Comparison of ENCODE assay signal across 35 cellular contexts in the genomic region with DNA sequence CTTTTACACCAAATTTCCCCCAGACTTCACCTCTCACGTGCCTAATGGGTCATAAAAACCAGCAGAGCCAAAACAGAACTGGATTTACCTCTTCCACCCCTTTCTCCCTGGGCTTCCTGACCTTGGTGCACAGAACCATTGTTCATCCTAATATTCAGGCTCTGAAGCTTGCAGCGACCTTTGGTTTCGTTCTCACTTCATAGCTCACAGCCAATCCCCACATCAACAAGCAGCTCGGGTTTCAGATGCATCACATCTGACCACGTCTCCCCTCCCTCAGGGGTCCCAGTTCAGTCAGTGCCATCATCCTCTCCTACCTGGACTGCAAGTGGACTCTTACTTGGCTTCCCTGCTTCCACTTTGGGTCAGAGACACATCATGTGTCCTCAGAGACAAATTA.
"Had no signal": no experiment of that assay in that cellular context is flagged by ENCODE, and none has a peak within 500 bp of the region (broad histone marks: within the 10 kb centered on the region; RNA-seq: fewer than 3 reads in every experiment).

No MANE protein-coding gene starts in this region.

- H3K27ac Mint-ChIP-seq: activated CD4-positive, alpha-beta memory T cell treated with anti-CD3 and anti-CD28 coated beads, Interleukin-2, amount 10 ng/mL, durations not matched to agents 7 days and 5 days; activated CD4-positive, alpha-beta T cell treated with anti-CD3 and anti-CD28 coated beads, Interleukin-2, amount 10 ng/mL, durations not matched to agents 7 days and 5 days; activated CD8-positive, alpha-beta memory T cell treated with anti-CD3 and anti-CD28 coated beads, Interleukin-2, amount 10 ng/mL, durations not matched to agents 7 days and 5 days; activated CD8-positive, alpha-beta T cell treated with anti-CD3 and anti-CD28 coated beads, Interleukin-2, amount 10 ng/mL, durations not matched to agents 7 days and 5 days; activated naive CD4-positive, alpha-beta T cell treated with anti-CD3 and anti-CD28 coated beads, Interleukin-2, amount 10 ng/mL, durations not matched to agents 7 days and 5 days; activated naive CD4-positive, alpha-beta T cell treated with anti-CD3 and anti-CD28 coated beads, Interleukin-2, amount 50 U/mL, for 24 hours; activated naive CD8-positive, alpha-beta T cell; activated naive CD8-positive, alpha-beta T cell treated with anti-CD3 and anti-CD28 coated beads, Interleukin-2, amount 10 ng/mL, durations not matched to agents 7 days and 5 days; activated naive CD8-positive, alpha-beta T cell treated with anti-CD3 and anti-CD28 coated beads, Interleukin-2, amount 50 U/mL, for 24 hours; activated T-cell treated with anti-CD3 and anti-CD28 coated beads, Interleukin-2, amount 50 U/mL, for 24 hours; activated T-helper 2 cell treated with anti-CD3 and anti-CD28 coated beads, Interferon-gamma antibody, Interleukin-2, Interleukin-4, amounts not matched to agents 10 μg/mL and 5 μg/mL and 100 μg/mL, durations not matched to agents 14 hours and 24 hours and 36 hours; brain; T-helper 1 cell treated with Interleukin-12 subunit alpha and Interleukin-12 subunit beta and Interleukin-4 antibody, amounts not matched to agents 30 μg/mL and 1 μg/mL, for 36 hours; T-helper 2 cell treated with Interferon-gamma antibody and Interleukin-4, amounts not matched to agents 5 μg/mL and 100 μg/mL, for 36 hours; WTC11 had no signal

- H3K4me1 Mint-ChIP-seq: activated CD4-positive, alpha-beta memory T cell treated with anti-CD3 and anti-CD28 coated beads, Interleukin-2, amount 10 ng/mL, durations not matched to agents 7 days and 5 days; activated CD4-positive, alpha-beta T cell treated with anti-CD3 and anti-CD28 coated beads, Interleukin-2, amount 10 ng/mL, durations not matched to agents 7 days and 5 days; activated CD8-positive, alpha-beta memory T cell treated with anti-CD3 and anti-CD28 coated beads, Interleukin-2, amount 10 ng/mL, durations not matched to agents 7 days and 5 days; activated naive CD4-positive, alpha-beta T cell treated with anti-CD3 and anti-CD28 coated beads, Interleukin-2, amount 10 ng/mL, durations not matched to agents 7 days and 5 days; activated naive CD4-positive, alpha-beta T cell treated with anti-CD3 and anti-CD28 coated beads, Interleukin-2, amount 50 U/mL, for 24 hours; activated naive CD8-positive, alpha-beta T cell treated with anti-CD3 and anti-CD28 coated beads, Interleukin-2, amount 10 ng/mL, durations not matched to agents 7 days and 5 days; activated naive CD8-positive, alpha-beta T cell treated with anti-CD3 and anti-CD28 coated beads, Interleukin-2, amount 50 U/mL, for 24 hours; brain; central memory CD8-positive, alpha-beta T cell; WTC11 had no signal

- H3K4me1 ChIP-seq: ascending aorta had no signal

- H3K27ac ChIP-seq: ascending aorta, cardiac muscle cell, WERI-Rb-1 had no signal

- H3K4me3 Mint-ChIP-seq: activated CD4-positive, alpha-beta memory T cell treated with anti-CD3 and anti-CD28 coated beads, Interleukin-2, amount 10 ng/mL, durations not matched to agents 7 days and 5 days; activated CD4-positive, alpha-beta T cell treated with anti-CD3 and anti-CD28 coated beads, Interleukin-2, amount 10 ng/mL, durations not matched to agents 7 days and 5 days; activated CD8-positive, alpha-beta memory T cell treated with anti-CD3 and anti-CD28 coated beads, Interleukin-2, amount 10 ng/mL, durations not matched to agents 7 days and 5 days; activated CD8-positive, alpha-beta T cell treated with anti-CD3 and anti-CD28 coated beads, Interleukin-2, amount 10 ng/mL, durations not matched to agents 7 days and 5 days; activated naive CD4-positive, alpha-beta T cell treated with anti-CD3 and anti-CD28 coated beads, Interleukin-2, amount 10 ng/mL, durations not matched to agents 7 days and 5 days; activated naive CD4-positive, alpha-beta T cell treated with anti-CD3 and anti-CD28 coated beads, Interleukin-2, amount 50 U/mL, for 24 hours; activated naive CD8-positive, alpha-beta T cell; activated naive CD8-positive, alpha-beta T cell treated with anti-CD3 and anti-CD28 coated beads, Interleukin-2, amount 10 ng/mL, durations not matched to agents 7 days and 5 days; activated naive CD8-positive, alpha-beta T cell treated with anti-CD3 and anti-CD28 coated beads, Interleukin-2, amount 50 U/mL, for 24 hours; activated T-cell treated with anti-CD3 and anti-CD28 coated beads, Interleukin-2, amount 50 U/mL, for 24 hours; brain; central memory CD8-positive, alpha-beta T cell; T-helper 1 cell treated with Interleukin-12 subunit alpha and Interleukin-12 subunit beta and Interleukin-4 antibody, amounts not matched to agents 30 μg/mL and 1 μg/mL, for 36 hours; T-helper 2 cell treated with Interferon-gamma antibody and Interleukin-4, amounts not matched to agents 5 μg/mL and 100 μg/mL, for 36 hours; WTC11 had no signal

- H3K9me3 Mint-ChIP-seq: activated naive CD4-positive, alpha-beta T cell treated with anti-CD3 and anti-CD28 coated beads, Interleukin-2, amount 50 U/mL, for 24 hours; activated naive CD8-positive, alpha-beta T cell treated with anti-CD3 and anti-CD28 coated beads, Interleukin-2, amount 10 ng/mL, durations not matched to agents 7 days and 5 days; activated naive CD8-positive, alpha-beta T cell treated with anti-CD3 and anti-CD28 coated beads, Interleukin-2, amount 50 U/mL, for 24 hours had no signal

- H3K27me3 ChIP-seq: ascending aorta, cardiac muscle cell had no signal

- H3K36me3 ChIP-seq: ascending aorta, cardiac muscle cell, WERI-Rb-1 had no signal

- H3K4me3 ChIP-seq: ascending aorta, cardiac muscle cell had no signal

- DNase-seq: activated CD4-positive, alpha-beta memory T cell treated with anti-CD3 and anti-CD28 coated beads, Interleukin-2, amount 10 ng/mL, durations not matched to agents 7 days and 5 days; activated CD4-positive, alpha-beta T cell treated with anti-CD3 and anti-CD28 coated beads for 48 hours; activated CD4-positive, alpha-beta T cell treated with anti-CD3 and anti-CD28 coated beads, Interleukin-2, amount 10 ng/mL, durations not matched to agents 7 days and 5 days; activated CD4-positive, alpha-beta T cell treated with anti-CD3 and anti-CD28 coated beads, Interleukin-2, amount 50 U/mL, for 48 hours; activated CD4-positive, CD25-positive, alpha-beta regulatory T cell treated with anti-CD3 and anti-CD28 coated beads, Interleukin-2, amount 50 U/mL, for 72 hours; activated CD8-positive, alpha-beta memory T cell treated with anti-CD3 and anti-CD28 coated beads for 24 hours; activated CD8-positive, alpha-beta memory T cell treated with anti-CD3 and anti-CD28 coated beads, Interleukin-2, amount 10 ng/mL, durations not matched to agents 7 days and 5 days; activated CD8-positive, alpha-beta memory T cell treated with anti-CD3 and anti-CD28 coated beads, Interleukin-2, amount 50 U/mL, for 48 hours; activated CD8-positive, alpha-beta T cell treated with anti-CD3 and anti-CD28 coated beads, Interleukin-2, amount 10 ng/mL, durations not matched to agents 7 days and 5 days; activated effector memory CD4-positive, alpha-beta T cell treated with Interleukin-2 at 50 U/mL for 16 hours; activated gamma-delta T cell; activated naive CD4-positive, alpha-beta T cell treated with anti-CD3 and anti-CD28 coated beads, Interleukin-2, amount 10 ng/mL, durations not matched to agents 7 days and 5 days; activated naive CD4-positive, alpha-beta T cell treated with Interleukin-2 at 50 U/mL for 16 hours; activated naive CD8-positive, alpha-beta T cell treated with anti-CD3 and anti-CD28 coated beads, Interleukin-2, amount 10 ng/mL, durations not matched to agents 7 days and 5 days; activated naive CD8-positive, alpha-beta T cell treated with anti-CD3 and anti-CD28 coated beads, Interleukin-2, amount 50 U/mL, for 24 hours; activated T-cell treated with anti-CD3 and anti-CD28 coated beads, Interleukin-2, amount 50 U/mL, for 24 hours; activated T-cell treated with anti-CD3 and anti-CD28 coated beads, Interleukin-2, amount 50 U/mL, for 48 hours; amygdala; anterior cingulate cortex; caudate nucleus; cerebellar nuclear complex; T-helper 1 cell; T-helper 2 cell; T-helper 9 cell; WERI-Rb-1 had no signal

- H3K36me3 Mint-ChIP-seq: activated CD8-positive, alpha-beta memory T cell treated with anti-CD3 and anti-CD28 coated beads, Interleukin-2, amount 10 ng/mL, durations not matched to agents 7 days and 5 days; activated naive CD4-positive, alpha-beta T cell treated with anti-CD3 and anti-CD28 coated beads, Interleukin-2, amount 10 ng/mL, durations not matched to agents 7 days and 5 days; activated naive CD4-positive, alpha-beta T cell treated with anti-CD3 and anti-CD28 coated beads, Interleukin-2, amount 50 U/mL, for 24 hours; activated naive CD8-positive, alpha-beta T cell; activated naive CD8-positive, alpha-beta T cell treated with anti-CD3 and anti-CD28 coated beads, Interleukin-2, amount 10 ng/mL, durations not matched to agents 7 days and 5 days; brain had no signal

- ATAC-seq: activated CD8-positive, alpha-beta memory T cell treated with anti-CD3 and anti-CD28 coated beads, Interleukin-2, amount 10 ng/mL, durations not matched to agents 7 days and 5 days; activated CD8-positive, alpha-beta T cell treated with anti-CD3 and anti-CD28 coated beads, Interleukin-2, amount 10 ng/mL, durations not matched to agents 7 days and 5 days; activated naive CD8-positive, alpha-beta T cell treated with anti-CD3 and anti-CD28 coated beads, Interleukin-2, amount 50 U/mL, for 24 hours; WTC11 had no signal

- H3K9me3 ChIP-seq: ascending aorta had no signal

- H3K27me3 Mint-ChIP-seq: activated CD4-positive, alpha-beta memory T cell treated with anti-CD3 and anti-CD28 coated beads, Interleukin-2, amount 10 ng/mL, durations not matched to agents 7 days and 5 days; activated CD4-positive, alpha-beta T cell treated with anti-CD3 and anti-CD28 coated beads, Interleukin-2, amount 10 ng/mL, durations not matched to agents 7 days and 5 days; activated CD8-positive, alpha-beta memory T cell treated with anti-CD3 and anti-CD28 coated beads, Interleukin-2, amount 10 ng/mL, durations not matched to agents 7 days and 5 days; activated naive CD4-positive, alpha-beta T cell treated with anti-CD3 and anti-CD28 coated beads, Interleukin-2, amount 10 ng/mL, durations not matched to agents 7 days and 5 days; activated naive CD4-positive, alpha-beta T cell treated with anti-CD3 and anti-CD28 coated beads, Interleukin-2, amount 50 U/mL, for 24 hours; activated naive CD8-positive, alpha-beta T cell treated with anti-CD3 and anti-CD28 coated beads, Interleukin-2, amount 10 ng/mL, durations not matched to agents 7 days and 5 days; activated naive CD8-positive, alpha-beta T cell treated with anti-CD3 and anti-CD28 coated beads, Interleukin-2, amount 50 U/mL, for 24 hours; activated T-cell treated with anti-CD3 and anti-CD28 coated beads, Interleukin-2, amount 50 U/mL, for 24 hours; central memory CD8-positive, alpha-beta T cell had no signal
